Comparison of ENCODE assay signal across 8 cellular contexts in the genomic region with DNA sequence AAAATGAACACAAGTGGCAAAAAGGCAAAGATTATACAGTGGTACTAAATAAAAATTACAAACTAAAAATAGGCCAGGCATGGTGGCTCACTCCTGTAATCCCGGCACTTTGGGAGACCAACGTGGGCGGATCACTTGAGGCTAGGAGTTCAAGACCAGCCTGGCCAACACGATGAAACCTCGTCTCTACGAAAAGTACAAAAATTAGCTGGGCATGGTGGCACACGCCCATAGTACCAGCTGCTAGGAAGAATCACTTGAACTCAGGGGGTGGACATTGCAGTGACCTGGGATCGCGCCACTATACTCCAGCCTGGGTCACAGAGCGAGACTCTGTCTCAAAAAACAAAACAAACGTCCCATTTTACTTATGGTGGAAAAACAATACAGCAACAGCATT.
"Had no signal": no experiment of that assay in that cellular context is flagged by ENCODE, and none has a peak within 500 bp of the region (broad histone marks: within the 10 kb centered on the region; RNA-seq: fewer than 3 reads in every experiment).

No MANE protein-coding gene starts in this region.

- FAIRE-seq: G401.6, GM12878, GM12891, GM12892, GM18507, GM19239 had no signal

- H3K4me3 ChIP-seq: GM12878 had no signal

- ATAC-seq: GM12878 had no signal

- DNase-seq: GDM1, GF-D8 had no signal
